8 cellular contexts compared by ENCODE assay signal in genomic region chr17:77772461-77772897, GRCh38.
DNase-seq lines count a peak whose midpoint lies in the region; ATAC-seq and TF ChIP-seq lines count a peak whose summit lies in the region.

No MANE protein-coding gene starts in this region.

- peaks cover 9% of the 10 kb centered on the region for H3K4me1 ChIP-seq in CD4-positive, CD25-positive, alpha-beta regulatory T cell (ENCODE audit: control insufficient read depth, insufficient read depth, low read length, poor library complexity, severe bottlenecking)

- peaks cover 4% of the 10 kb centered on the region for H3K27me3 Mint-ChIP-seq in CD4-positive, CD25-positive, alpha-beta regulatory T cell
- H3K27me3 Mint-ChIP-seq in brain: peaks cover 10% of the 10 kb centered on the region

- H3K4me3 Mint-ChIP-seq in CD4-positive, CD25-positive, alpha-beta regulatory T cell: peak overlapping the region in 1 of 4 donors; percentile 57
- peak overlapping the region in 1 of 5 experiments; percentile 57 for H3K4me3 Mint-ChIP-seq in brain

- no peak overlapping the region for H3K27ac ChIP-seq in CD4-positive, CD25-positive, alpha-beta regulatory T cell (ENCODE audit: insufficient read depth, low read length, poor library complexity, severe bottlenecking)

- H3K27me3 ChIP-seq in CD4-positive, CD25-positive, alpha-beta regulatory T cell (ENCODE audit: control insufficient read depth, insufficient read depth, low read length): no peaks in the 10 kb centered on the region

- DNase-seq in CD4-positive, CD25-positive, alpha-beta regulatory T cell: peak; percentile 35 to 56 (median 54)
- DNase-seq in Jurkat, Clone E6-1 (ENCODE audit: low read depth, low spot score): peak; percentile 26
- DNase-seq in UCSD-AML1 (lab: John Stamatoyannopoulos, UW; ENCODE audit: unreplicated experiment): peak; percentile 69
- peak; percentile 71 for DNase-seq in left kidney (ENCODE audit: low read depth, low spot score)
- peak; percentile 32 to 39 for DNase-seq in stimulated activated CD8-positive, alpha-beta memory T cell treated with anti-CD3 and anti-CD28 coated beads, Interleukin-15, amount 100 ng/mL, for 48 hours (ENCODE audit: low read depth in 2 of 2)
- no peak for DNase-seq in SKM-1 (lab: John Stamatoyannopoulos, UW; ENCODE audit: unreplicated experiment)

- no peak overlapping the region for H3K4me3 ChIP-seq in CD4-positive, CD25-positive, alpha-beta regulatory T cell (ENCODE audit: low read depth, low read length)
- no peak overlapping the region for H3K4me3 ChIP-seq in Jurkat, Clone E6-1 (ENCODE audit: low read length)

- no peaks in the 10 kb centered on the region for H3K36me3 Mint-ChIP-seq in CD4-positive, CD25-positive, alpha-beta regulatory T cell
- no peaks in the 10 kb centered on the region for H3K36me3 Mint-ChIP-seq in brain

- no peaks in the 10 kb centered on the region for H3K36me3 ChIP-seq in CD4-positive, CD25-positive, alpha-beta regulatory T cell (ENCODE audit: control insufficient read depth, insufficient read depth, low read length)

- peak overlapping the region in 2 of 3 donors; percentile 31 to 82 for H3K27ac Mint-ChIP-seq in CD4-positive, CD25-positive, alpha-beta regulatory T cell
- H3K27ac Mint-ChIP-seq in brain: peak overlapping the region in 2 of 5 experiments; percentile 74 to 93

- peak; percentile 81 to 85 for ATAC-seq in CD4-positive, CD25-positive, alpha-beta regulatory T cell (ENCODE audit: low read depth in 2 of 2)
- ATAC-seq in GM21423 (IDR thresholded peaks at IDR 0.05; ENCODE audit: unreplicated experiment): no peak

- no peaks in the 10 kb centered on the region for H3K9me3 Mint-ChIP-seq in CD4-positive, CD25-positive, alpha-beta regulatory T cell
- peaks cover 0 to 13% (median 1%) of the 10 kb centered on the region in 5 experiments for H3K9me3 Mint-ChIP-seq in brain

- no peaks in the 10 kb centered on the region for H3K9me3 ChIP-seq in CD4-positive, CD25-positive, alpha-beta regulatory T cell (ENCODE audit: control insufficient read depth in 2 of 2, low read length in 2 of 2)

- H3K4me1 Mint-ChIP-seq in CD4-positive, CD25-positive, alpha-beta regulatory T cell: peaks cover 0 to 13% (median 8%) of the 10 kb centered on the region in 4 donors
- peaks cover 53% of the 10 kb centered on the region for H3K4me1 Mint-ChIP-seq in brain

- peak; percentile 42 to 65 for TF ChIP-seq CTCF in brain (conservative IDR thresholded peaks at IDR 0.05)
